1 cellular context compared by ENCODE assay signal in genomic region chr3:129027544-129027880, GRCh38.
TF ChIP-seq lines count a peak whose summit lies in the region.

No MANE protein-coding gene starts in this region.

TF ChIP-seq in GM12878, 131 proteins besides CTCF, POLR2A, EP300 and RAD21:
- TF ChIP-seq SMAD5 (IDR thresholded peaks at IDR 0.05; ENCODE audit: low read depth) (no peak), CEBPZ (IDR thresholded peaks at IDR 0.05; ENCODE audit: low read depth, low read length) (no peak), LARP7 (IDR thresholded peaks at IDR 0.05) (peak; percentile 4; the same call in 1 of the 2 replicates), ZBTB33 (IDR thresholded peaks at IDR 0.05) (no peak), CUX1 (IDR thresholded peaks at IDR 0.05; ENCODE audit: insufficient replicate concordance, low read depth, low read length) (no peak), RELA (IDR thresholded peaks at IDR 0.05; ENCODE audit: borderline replicate concordance, partially characterized antibody) (no peak), POLR2AphosphoS5 (IDR thresholded peaks at IDR 0.05; ENCODE audit: low read length) (no peak), ZBED1 (IDR thresholded peaks at IDR 0.05; ENCODE audit: borderline replicate concordance) (no peak)
